In the genomic region with DNA sequence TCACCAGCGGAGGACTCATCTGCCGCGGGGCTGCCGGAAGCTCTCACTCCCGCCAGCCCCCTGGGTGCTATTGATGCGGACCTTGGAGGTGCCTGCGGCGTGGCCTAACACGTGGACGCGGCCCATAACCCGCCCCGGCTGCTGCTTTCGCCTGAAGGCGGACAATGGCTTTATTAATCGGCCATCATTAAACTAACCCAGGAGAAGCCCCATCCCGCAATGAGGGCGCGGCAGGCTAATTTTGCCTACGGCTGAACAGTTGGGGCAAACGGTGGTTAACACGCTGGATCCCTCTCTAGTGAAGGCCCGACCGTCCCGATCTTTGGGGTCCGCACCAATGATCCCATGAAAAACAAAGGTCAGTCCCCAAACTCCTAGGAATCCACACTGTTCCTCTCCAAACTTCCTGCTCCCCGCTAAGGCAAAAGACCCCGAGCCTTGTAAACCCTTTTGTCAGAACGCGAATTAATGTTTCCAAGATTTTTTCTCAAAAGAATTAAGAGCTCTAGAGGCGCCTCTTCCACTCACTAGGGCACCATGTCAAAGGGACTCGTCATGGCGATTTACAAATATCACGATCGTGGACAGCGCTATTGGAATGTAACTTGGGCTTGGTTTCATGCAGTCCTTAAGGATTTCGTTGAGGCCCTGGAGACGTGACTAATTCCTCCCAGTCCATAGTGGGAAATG, we compare ENCODE assay signal across 16 cellular contexts.
DNase-seq lines count a peak whose midpoint lies in the region; TF ChIP-seq lines count a peak whose summit lies in the region.
"Had no signal": no experiment of that assay in that cellular context is flagged by ENCODE, and none has a peak within 500 bp of the region (broad histone marks: within the 10 kb centered on the region; RNA-seq: fewer than 3 reads in every experiment).

No MANE protein-coding gene starts in this region.

- TF ChIP-seq CTCF in hepatocyte (IDR thresholded peaks at IDR 0.05; ENCODE audit: poor library complexity) (no peak), osteoblast (IDR thresholded peaks at IDR 0.05; ENCODE audit: extremely low read depth, low read depth, low read length) (no peak), sigmoid colon (IDR thresholded peaks at IDR 0.05) (no peak)

- H3K27ac ChIP-seq in HUES6 (ENCODE audit: low read depth, low read length) (no peak overlapping the region), angular gyrus (ENCODE audit: low read depth, low read length) (peak overlapping the region; percentile 82), hepatocyte (no peak overlapping the region), osteoblast (ENCODE audit: low read depth, low read length) (no peak overlapping the region), sigmoid colon (no peak overlapping the region)
- H3K27ac ChIP-seq: BLaER1 treated with 17β-estradiol and CSF1 and Interleukin-3, amounts not matched to agents 10 nM and 100 nM; uterus had no signal

- intact Hi-C loops in sigmoid colon (cut with DNase I): loop anchor here (5.0 to 10.0 kb wide), 2 partner anchors 425 to 1278 kb away; a partner anchor contains a TSS
- intact Hi-C loops in posterior vena cava (cut with DNase I): loop anchor here in 1 of 2 donors (10.0 kb wide), 1 partner anchor 905 kb away; no protein-coding TSS in a partner anchor

- H3K9me3 ChIP-seq in HUES6 (ENCODE audit: control insufficient read depth, insufficient read depth, low read depth, low read length) (no peaks in the 10 kb centered on the region), hepatocyte (ENCODE audit: low read depth) (no peaks in the 10 kb centered on the region), osteoblast (ENCODE audit: low read depth, low read length) (no peaks in the 10 kb centered on the region), sigmoid colon (no peaks in the 10 kb centered on the region)
- H3K9me3 ChIP-seq: uterus had no signal

- peak overlapping the region; percentile 25 for H2AFZ ChIP-seq in hepatocyte
- H2AFZ ChIP-seq in osteoblast (ENCODE audit: low read length): no peak overlapping the region

- H3K9ac ChIP-seq in HUES6 (ENCODE audit: low read length): no peak overlapping the region
- H3K9ac ChIP-seq: BLaER1 treated with 17β-estradiol and CSF1 and Interleukin-3, amounts not matched to agents 10 nM and 100 nM had no signal

- WGBS in hepatocyte (ENCODE audit: low lambda C conversion rate, missing lambda C conversion rate): 4% methylated on average over 38 of the region's 38 CpGs
- WGBS in sigmoid colon, 2 donors: 7 to 13% methylated on average over 38 of the region's 38 CpGs

- peaks cover 100% of the 10 kb centered on the region for H3K27me3 ChIP-seq in HUES6 (ENCODE audit: control insufficient read depth, insufficient read depth, low read length)
- peaks cover 99% of the 10 kb centered on the region for H3K27me3 ChIP-seq in hepatocyte
- H3K27me3 ChIP-seq in osteoblast (ENCODE audit: insufficient read depth, low read length): peaks cover 99% of the 10 kb centered on the region
- peaks cover 83 to 100% (median 95%) of the 10 kb centered on the region in 3 donors for H3K27me3 ChIP-seq in sigmoid colon

- no peaks in the 10 kb centered on the region for H4K20me1 ChIP-seq in hepatocyte (ENCODE audit: insufficient read depth, poor library complexity, severe bottlenecking)
- no peaks in the 10 kb centered on the region for H4K20me1 ChIP-seq in osteoblast (ENCODE audit: insufficient read depth, low read length)

- H3K9me2 ChIP-seq in hepatocyte (replicated peaks; ENCODE audit: insufficient read depth): no peaks in the 10 kb centered on the region

- H3K36me3 ChIP-seq in HUES6 (ENCODE audit: control insufficient read depth, insufficient read depth, low read length) (no peaks in the 10 kb centered on the region), hepatocyte (replicated peaks; ENCODE audit: insufficient read depth, low read depth) (no peaks in the 10 kb centered on the region), osteoblast (ENCODE audit: insufficient read depth, low read length) (no peaks in the 10 kb centered on the region), sigmoid colon (no peaks in the 10 kb centered on the region)
- H3K36me3 ChIP-seq: BLaER1 treated with 17β-estradiol and CSF1 and Interleukin-3, amounts not matched to agents 10 nM and 100 nM; uterus had no signal

- TF ChIP-seq EP300 in sigmoid colon (IDR thresholded peaks at IDR 0.05): no peak

- peaks cover 57% of the 10 kb centered on the region for H3K4me1 ChIP-seq in HUES6 (ENCODE audit: control insufficient read depth, insufficient read depth, low read length)
- H3K4me1 ChIP-seq in hepatocyte (ENCODE audit: insufficient read depth): peaks cover 14% of the 10 kb centered on the region
- peaks cover 9% of the 10 kb centered on the region for H3K4me1 ChIP-seq in osteoblast (ENCODE audit: insufficient read depth, low read length)
- peaks cover 0 to 46% (median 34%) of the 10 kb centered on the region in 4 donors for H3K4me1 ChIP-seq in sigmoid colon

- H3K4me3 ChIP-seq in HUES6 (ENCODE audit: low read depth, low read length) (peak overlapping the region; percentile 41), hepatocyte (no peak overlapping the region), osteoblast (ENCODE audit: insufficient read depth, low read length) (no peak overlapping the region), sigmoid colon (no peak overlapping the region)

- DNase-seq in hepatocyte (ENCODE audit: low spot score) (no peak), osteoblast (ENCODE audit: insufficient read length, low spot score, missing footprints) (peak; percentile 73), sigmoid colon (no peak), kidney tubule cell (ENCODE audit: low spot score) (no peak), posterior vena cava (ENCODE audit: low spot score) (no peak)
- DNase-seq: activated naive CD8-positive, alpha-beta T cell treated with anti-CD3 and anti-CD28 coated beads for 36 hours; DND-41; left cardiac atrium; MV-4-11; right cardiac atrium; SHP77; stimulated activated CD4-positive, alpha-beta T cell treated with anti-CD3 and anti-CD28 coated beads, Interleukin-4, amount 100 ng/mL, for 4 hours; uterus had no signal

- no peak overlapping the region for H3K4me2 ChIP-seq in hepatocyte
- H3K4me2 ChIP-seq in osteoblast (ENCODE audit: insufficient read depth, low read length): no peak overlapping the region

- H3K79me2 ChIP-seq in hepatocyte (no peaks in the 10 kb centered on the region), osteoblast (ENCODE audit: insufficient read depth, low read length) (no peaks in the 10 kb centered on the region)

- TF ChIP-seq POLR2A in sigmoid colon (IDR thresholded peaks at IDR 0.05): no peak
